Comparison of ENCODE assay signal across 8 cellular contexts in genomic region chr6:96837138-96837971, GRCh38. TPM values are rescaled to one million over a fixed set of nuclear protein-coding genes. Genes with fewer than 3 reads are reported as not detected.
DNase-seq lines count a peak whose midpoint lies in the region; ATAC-seq and TF ChIP-seq lines count a peak whose summit lies in the region.

GPR63 (minus strand) TSS chr6:96837477; CDS start chr6:96799731, 37,746 bp downstream.

- H2AFZ ChIP-seq in OCI-LY3 (ENCODE audit: low read depth, low read length): peak within 1 kb of the TSS; percentile 88

- H3K4me1 Mint-ChIP-seq in Calu3 (ENCODE audit: low read depth, unreplicated experiment) (peaks cover 8% of the 10 kb centered on the region), nephron (peaks cover 17% of the 10 kb centered on the region)
- H3K4me1 Mint-ChIP-seq in activated T-cell treated with anti-CD3 and anti-CD28 coated beads, Interleukin-2, amount 50 U/mL, for 72 hours (ENCODE audit: low read depth): peaks cover 19% of the 10 kb centered on the region
- H3K4me1 Mint-ChIP-seq in stimulated activated naive CD8-positive, alpha-beta T cell treated with anti-CD3 and anti-CD28 coated beads, Interleukin-15, Interleukin-2, amounts not matched to agents 100 ng/mL and 50 ng/mL, for 24 hours (ENCODE audit: low read depth): peaks cover 14% of the 10 kb centered on the region

- H3K36me3 ChIP-seq in OCI-LY3 (replicated peaks; ENCODE audit: low read depth, low read length): no peaks in the 10 kb centered on the region

- CTCF ChIA-PET in Calu3 (lab: Charles Lee): interaction anchor here (1.2 to 1.4 kb wide), 2 partner anchors 17 to 222 kb away, joined by 3 read pairs; no protein-coding TSS in a partner anchor

- no peaks in the 10 kb centered on the region for H3K9me3 ChIP-seq in OCI-LY3 (ENCODE audit: insufficient read depth, low read length)

- peak within 1 kb of the TSS; percentile 98 for H3K4me3 ChIP-seq in OCI-LY3 (ENCODE audit: low read length)

- DNase-seq in Calu3 (peak; percentile 75), HK-2 (ENCODE audit: unreplicated experiment) (peak; percentile 75), fibroblast of peridontal ligament (ENCODE audit: extremely low read depth) (peak; percentile 37)
- DNase-seq in activated T-cell treated with anti-CD3 and anti-CD28 coated beads, Interleukin-2, amount 50 U/mL, for 72 hours: peak; percentile 80 to 84

- H3K9ac ChIP-seq in OCI-LY3 (ENCODE audit: low read length): peak within 1 kb of the TSS; percentile 78

- H3K9me3 Mint-ChIP-seq in Calu3 (ENCODE audit: low read depth, unreplicated experiment) (no peaks in the 10 kb centered on the region), nephron (no peaks in the 10 kb centered on the region)
- H3K9me3 Mint-ChIP-seq in activated T-cell treated with anti-CD3 and anti-CD28 coated beads, Interleukin-2, amount 50 U/mL, for 72 hours: no peaks in the 10 kb centered on the region
- no peaks in the 10 kb centered on the region for H3K9me3 Mint-ChIP-seq in stimulated activated naive CD8-positive, alpha-beta T cell treated with anti-CD3 and anti-CD28 coated beads, Interleukin-15, Interleukin-2, amounts not matched to agents 100 ng/mL and 50 ng/mL, for 24 hours

- peak within 1 kb of the TSS; percentile 90 for H3K4me2 ChIP-seq in OCI-LY3 (ENCODE audit: low read length)

- H3K27me3 Mint-ChIP-seq in Calu3 (ENCODE audit: unreplicated experiment) (peaks cover 9% of the 10 kb centered on the region), nephron (ENCODE audit: low read depth) (peaks cover 30% of the 10 kb centered on the region)
- peaks cover 50% of the 10 kb centered on the region for H3K27me3 Mint-ChIP-seq in activated T-cell treated with anti-CD3 and anti-CD28 coated beads, Interleukin-2, amount 50 U/mL, for 72 hours (ENCODE audit: low read depth)
- peaks cover 54% of the 10 kb centered on the region for H3K27me3 Mint-ChIP-seq in stimulated activated naive CD8-positive, alpha-beta T cell treated with anti-CD3 and anti-CD28 coated beads, Interleukin-15, Interleukin-2, amounts not matched to agents 100 ng/mL and 50 ng/mL, for 24 hours

- H3K36me3 Mint-ChIP-seq in Calu3 (ENCODE audit: insufficient read depth, unreplicated experiment) (peaks cover 23% of the 10 kb centered on the region), nephron (ENCODE audit: low read depth) (no peaks in the 10 kb centered on the region)
- H3K36me3 Mint-ChIP-seq in activated T-cell treated with anti-CD3 and anti-CD28 coated beads, Interleukin-2, amount 50 U/mL, for 72 hours (ENCODE audit: insufficient read depth in 2 of 2): no peaks in the 10 kb centered on the region
- H3K36me3 Mint-ChIP-seq in stimulated activated naive CD8-positive, alpha-beta T cell treated with anti-CD3 and anti-CD28 coated beads, Interleukin-15, Interleukin-2, amounts not matched to agents 100 ng/mL and 50 ng/mL, for 24 hours (ENCODE audit: low read depth): no peaks in the 10 kb centered on the region

- H3K27ac Mint-ChIP-seq in Calu3 (ENCODE audit: unreplicated experiment): peak within 1 kb of the TSS; percentile 61
- no peak within 1 kb of the TSS for H3K27ac Mint-ChIP-seq in activated T-cell treated with anti-CD3 and anti-CD28 coated beads, Interleukin-2, amount 50 U/mL, for 72 hours
- peak within 1 kb of the TSS; percentile 44 to 80 (median 64) for H3K27ac Mint-ChIP-seq in nephron
- H3K27ac Mint-ChIP-seq in stimulated activated naive CD8-positive, alpha-beta T cell treated with anti-CD3 and anti-CD28 coated beads, Interleukin-15, Interleukin-2, amounts not matched to agents 100 ng/mL and 50 ng/mL, for 24 hours: peak within 1 kb of the TSS; percentile 74

- H3K4me3 Mint-ChIP-seq in Calu3 (ENCODE audit: low read depth, unreplicated experiment) (peak within 1 kb of the TSS; percentile 100), nephron (peak within 1 kb of the TSS; percentile 93 to 100 (median 96))
- peak within 1 kb of the TSS; percentile 88 to 93 for H3K4me3 Mint-ChIP-seq in activated T-cell treated with anti-CD3 and anti-CD28 coated beads, Interleukin-2, amount 50 U/mL, for 72 hours
- H3K4me3 Mint-ChIP-seq in stimulated activated naive CD8-positive, alpha-beta T cell treated with anti-CD3 and anti-CD28 coated beads, Interleukin-15, Interleukin-2, amounts not matched to agents 100 ng/mL and 50 ng/mL, for 24 hours: peak within 1 kb of the TSS; percentile 89

- no TSS peak for BruUV-seq in Calu3 (replicated peaks; lab: Mats Ljungman, UMichigan)

- H3K27ac ChIP-seq in OCI-LY3 (ENCODE audit: low read length): no peak within 1 kb of the TSS

- peaks cover 6% of the 10 kb centered on the region; the same call in 1 of the 2 replicates for H3K79me2 ChIP-seq in OCI-LY3 (ENCODE audit: low read length)

- H3K4me1 ChIP-seq in OCI-LY3 (ENCODE audit: low read length): peaks cover 12% of the 10 kb centered on the region

- no peaks in the 10 kb centered on the region for H4K20me1 ChIP-seq in OCI-LY3 (ENCODE audit: insufficient read depth, low read length)

- TF ChIP-seq CTCF in Calu3 (IDR thresholded peaks at IDR 0.05; ENCODE audit: unreplicated experiment) (no peak), OCI-LY3 (IDR thresholded peaks at IDR 0.05; ENCODE audit: low read depth, low read length) (no peak), nephron (IDR thresholded peaks at IDR 0.05; ENCODE audit: unreplicated experiment in 3 of 3) (no peak)

- ATAC-seq in GM19467 (IDR thresholded peaks at IDR 0.05; ENCODE audit: unreplicated experiment): peak; percentile 89
- peak; percentile 90 to 91 for ATAC-seq in activated T-cell treated with anti-CD3 and anti-CD28 coated beads, Interleukin-2, amount 50 U/mL, for 72 hours (replicated peaks in 1 of 2)

- peaks cover 10% of the 10 kb centered on the region; the same call in 1 of the 2 replicates for H3K27me3 ChIP-seq in OCI-LY3 (ENCODE audit: low read depth, low read length)

- intact Hi-C loops in Calu3 (cut with micrococcal nuclease; ENCODE audit: unreplicated experiment): no loop called here

RNA-seq across cellular contexts. Expression of gene GPR63, which starts in this region (rescaled TPM):
- total RNA-seq in Calu3 (2022): 1.3 and 2.7 TPM in 2 replicates
- total RNA-seq in activated T-cell treated with anti-CD3 and anti-CD28 coated beads, Interleukin-2, amount 50 U/mL, for 72 hours: 1 to 10 TPM; 1.5 to 1.8 TPM
